Comparison of ENCODE assay signal across 9 cellular contexts in genomic region chr1:65812065-65812464, GRCh38. TPM values are rescaled to one million over a fixed set of nuclear protein-coding genes. Genes with fewer than 3 reads are reported as not detected.
DNase-seq lines count a peak whose midpoint lies in the region; ATAC-seq and TF ChIP-seq lines count a peak whose summit lies in the region.
"Had no signal": no experiment of that assay in that cellular context is flagged by ENCODE, and none has a peak within 500 bp of the region (broad histone marks: within the 10 kb centered on the region; RNA-seq: fewer than 3 reads in every experiment).

No MANE protein-coding gene starts in this region.

- CTCF ChIA-PET in activated B cell treated with CpG ODN at 0.5 μM for 24 hours (lab: Charles Lee), result no interaction called here

- intact Hi-C loops in activated B cell treated with CpG ODN at 0.5 μM for 24 hours (cut with micrococcal nuclease), result no loop called here

- H3K9me2 ChIP-seq in GM23248 (ENCODE audit: insufficient read depth), result no peaks in the 10 kb centered on the region

- peak overlapping the region; percentile 84 for H3K27ac ChIP-seq in GM23248
- peak overlapping the region; percentile 40 for H3K27ac ChIP-seq in smooth muscle cell (ENCODE audit: low read depth)

- H2AFZ ChIP-seq in GM23248, result peak overlapping the region; percentile 63
- H2AFZ ChIP-seq in smooth muscle cell (ENCODE audit: low read depth), result peak overlapping the region; percentile 61

- H3K9ac ChIP-seq in GM23248 (peak overlapping the region; percentile 50), smooth muscle cell (ENCODE audit: low read depth) (no peak overlapping the region)

- no peaks in the 10 kb centered on the region for H3K36me3 Mint-ChIP-seq in activated B cell treated with CpG ODN at 0.5 μM for 24 hours (ENCODE audit: low read depth)
- H3K36me3 Mint-ChIP-seq: activated naive CD4-positive, alpha-beta T cell treated with anti-CD3 and anti-CD28 coated beads, Interleukin-2, amount 50 U/mL, for 24 hours had no signal

- DNase-seq in GM23248 (peak; percentile 94), Kasumi-1 (lab: John Stamatoyannopoulos, UW) (peak; percentile 87 to 93), activated B cell treated with CpG ODN at 0.5 μM for 24 hours (no peak), fibroblast of pulmonary artery (ENCODE audit: low read depth) (peak; percentile 79), smooth muscle cell (lab: John Stamatoyannopoulos, UW; ENCODE audit: unreplicated experiment) (no peak), NCI-H1436 treated with DMSO at 0.1 percent for 48 hours (lab: John Stamatoyannopoulos, UW) (no peak), 8988T (no peak)

- no peak for TF ChIP-seq POLR2A in GM18505 (IDR thresholded peaks at IDR 0.05; ENCODE audit: borderline replicate concordance, extremely low read depth, insufficient read depth, insufficient read length)

- H3K27ac Mint-ChIP-seq in activated B cell treated with CpG ODN at 0.5 μM for 24 hours, result no peak overlapping the region

- no peaks in the 10 kb centered on the region for H3K36me3 ChIP-seq in GM23248 (ENCODE audit: low read depth)
- H3K36me3 ChIP-seq in smooth muscle cell (ENCODE audit: low read depth), result no peaks in the 10 kb centered on the region

- peaks cover 1% of the 10 kb centered on the region for H3K27me3 Mint-ChIP-seq in activated B cell treated with CpG ODN at 0.5 μM for 24 hours

- POLR2A ChIA-PET in activated B cell treated with CpG ODN at 0.5 μM for 24 hours (lab: Charles Lee), result no interaction called here

- H4K20me1 ChIP-seq in GM23248 (ENCODE audit: insufficient read depth) (no peaks in the 10 kb centered on the region), smooth muscle cell (ENCODE audit: low read depth) (no peaks in the 10 kb centered on the region)

- H3K27me3 ChIP-seq in GM23248 (replicated peaks; ENCODE audit: insufficient read depth), result no peaks in the 10 kb centered on the region
- H3K27me3 ChIP-seq in smooth muscle cell (ENCODE audit: low read depth), result no peaks in the 10 kb centered on the region

- H3K4me2 ChIP-seq in GM23248 (ENCODE audit: unreplicated experiment) (peak overlapping the region; percentile 94), smooth muscle cell (peak overlapping the region; percentile 44)

- H3K4me3 Mint-ChIP-seq in activated B cell treated with CpG ODN at 0.5 μM for 24 hours, result no peak overlapping the region
- H3K4me3 Mint-ChIP-seq: activated naive CD4-positive, alpha-beta T cell treated with anti-CD3 and anti-CD28 coated beads, Interleukin-2, amount 50 U/mL, for 24 hours had no signal

- peak; percentile 100 for ATAC-seq in GM18505 (IDR thresholded peaks at IDR 0.05; ENCODE audit: unreplicated experiment)
- peak; percentile 77 for ATAC-seq in activated B cell treated with CpG ODN at 0.5 μM for 24 hours (ENCODE audit: low read depth)

- H3K9me3 ChIP-seq in GM23248 (ENCODE audit: low read depth) (no peaks in the 10 kb centered on the region), smooth muscle cell (replicated peaks; ENCODE audit: low read depth) (no peaks in the 10 kb centered on the region)

- no peak for TF ChIP-seq CTCF in activated B cell treated with CpG ODN at 0.5 μM for 24 hours (IDR thresholded peaks at IDR 0.05)
- no peak for TF ChIP-seq CTCF in fibroblast of pulmonary artery (IDR thresholded peaks at IDR 0.05; ENCODE audit: low read length, missing control alignments)
- TF ChIP-seq CTCF in smooth muscle cell (IDR thresholded peaks at IDR 0.05; ENCODE audit: borderline replicate concordance, insufficient read depth, poor library complexity, severe bottlenecking), result no peak

- peaks cover 4% of the 10 kb centered on the region for H3K4me1 Mint-ChIP-seq in activated B cell treated with CpG ODN at 0.5 μM for 24 hours

- WGBS in GM23248 (ENCODE audit: low coverage in 1 of 2, low lambda C conversion rate in 2 of 2, missing lambda C conversion rate in 2 of 2), 2 experiments, result 0% methylated on average over 1 of the region's 1 CpG
- WGBS in smooth muscle cell (ENCODE audit: low lambda C conversion rate), result 7% methylated on average over 1 of the region's 1 CpG

- H3K4me3 ChIP-seq in GM23248 (peak overlapping the region; percentile 65), fibroblast of pulmonary artery (replicated peaks; ENCODE audit: low read depth, low read length) (peak overlapping the region; percentile 8), smooth muscle cell (no peak overlapping the region)

- in situ Hi-C loops in GM23248 (cut with MboI), result no loop called here

- H3F3A ChIP-seq in GM23248 (ENCODE audit: insufficient read depth) (peaks cover 24% of the 10 kb centered on the region), smooth muscle cell (ENCODE audit: low read depth) (no peaks in the 10 kb centered on the region)

- no peaks in the 10 kb centered on the region for H3K9me3 Mint-ChIP-seq in activated B cell treated with CpG ODN at 0.5 μM for 24 hours
- H3K9me3 Mint-ChIP-seq: activated naive CD4-positive, alpha-beta T cell treated with anti-CD3 and anti-CD28 coated beads, Interleukin-2, amount 50 U/mL, for 24 hours had no signal

- H3K79me2 ChIP-seq in GM23248 (ENCODE audit: insufficient read depth) (peaks cover 24% of the 10 kb centered on the region), smooth muscle cell (ENCODE audit: low read depth) (no peaks in the 10 kb centered on the region)

- H3K4me1 ChIP-seq in GM23248 (ENCODE audit: insufficient read depth) (peaks cover 48% of the 10 kb centered on the region), smooth muscle cell (ENCODE audit: low read depth) (peaks cover 5% of the 10 kb centered on the region)

RNA-seq across cellular contexts. Expression of gene PDE4B, which starts 19.4 kb away (rescaled TPM):
- total RNA-seq in GM23248 (2014; rRNA removed; shearing (Covaris generic)), result 36.2 and 36.7 TPM in 2 replicates
- 19.6 and 19.9 TPM in 2 replicates for polyA plus RNA-seq in GM23248 (2016; fragmentation: Nextera tagmentation; extraction: Ambion mirVana)
- total RNA-seq in activated B cell treated with CpG ODN at 0.5 μM for 24 hours, result 71.5 and 84.1 TPM in 2 replicates
- total RNA-seq in smooth muscle cell, result 21.7 and 24.8 TPM in 2 replicates
- polyA plus RNA-seq in smooth muscle cell, result 14.0 and 18.5 TPM in 2 replicates

Comparison
In these comparisons a context has a peak if more than half of its experiments do, and no peak if none do; other contexts are left out.
1. DNase-seq: peak in GM23248 (single experiment), Kasumi-1 (2 of 2) and fibroblast of pulmonary artery (single experiment); none in activated B cell treated with CpG ODN at 0.5 μM for 24 hours (single experiment), smooth muscle cell (single experiment), NCI-H1436 treated with DMSO at 0.1 percent for 48 hours (single experiment) and 8988T (single experiment).